Comparison of ENCODE assay signal across 13 cellular contexts in genomic region chr2:54479422-54479821, GRCh38. TPM values are rescaled to one million over a fixed set of nuclear protein-coding genes. Genes with fewer than 3 reads are reported as not detected.
DNase-seq lines count a peak whose midpoint lies in the region; ATAC-seq, FAIRE-seq and TF ChIP-seq lines count a peak whose summit lies in the region.
"Had no signal": no experiment of that assay in that cellular context is flagged by ENCODE, and none has a peak within 500 bp of the region (broad histone marks: within the 10 kb centered on the region; RNA-seq: fewer than 3 reads in every experiment).

No MANE protein-coding gene starts in this region.

- ATAC-seq in CD8-positive, alpha-beta T cell, result no peak
- ATAC-seq: activated naive CD8-positive, alpha-beta T cell treated with anti-CD3 and anti-CD28 coated beads, Interleukin-2, amount 50 U/mL, for 24 hours had no signal

- POLR2A ChIA-PET in CD8-positive, alpha-beta T cell (lab: Charles Lee), result interaction anchor here (0.6 kb wide), 1 partner anchor 74 kb away, joined by 4 read pairs; no protein-coding TSS in a partner anchor
- POLR2A ChIA-PET in Caco-2 (lab: Charles Lee), result no interaction called here

- intact Hi-C loops in CD8-positive, alpha-beta T cell (cut with DNase I, micrococcal nuclease), result no loop called here
- intact Hi-C loops in Caco-2 (cut with micrococcal nuclease; ENCODE audit: unreplicated experiment), result no loop called here

- TF ChIP-seq CTCF in AG10803 (conservative IDR thresholded peaks at IDR 0.05; ENCODE audit: low read length) (no peak), NB4 (IDR thresholded peaks at IDR 0.05; ENCODE audit: low read depth, low read length) (no peak), bronchial epithelial cell (IDR thresholded peaks at IDR 0.05; ENCODE audit: insufficient read depth, low read length, severe bottlenecking) (no peak), Caco-2 (IDR thresholded peaks at IDR 0.05; ENCODE audit: insufficient read depth in 1 of 2, low read depth in 1 of 2, low read length in 1 of 2, severe bottlenecking in 1 of 2, unreplicated experiment in 1 of 2) (no peak)
- TF ChIP-seq CTCF in CD8-positive, alpha-beta T cell (IDR thresholded peaks at IDR 0.05), result no peak

- H3K27ac Mint-ChIP-seq in CD8-positive, alpha-beta T cell, result no peak overlapping the region
- no peak overlapping the region for H3K27ac Mint-ChIP-seq in Caco-2 (ENCODE audit: unreplicated experiment)
- H3K27ac Mint-ChIP-seq: activated naive CD8-positive, alpha-beta T cell treated with anti-CD3 and anti-CD28 coated beads, Interleukin-2, amount 50 U/mL, for 24 hours had no signal

- no peak overlapping the region for H3K4me3 Mint-ChIP-seq in CD8-positive, alpha-beta T cell
- H3K4me3 Mint-ChIP-seq in Caco-2 (ENCODE audit: unreplicated experiment), result no peak overlapping the region
- H3K4me3 Mint-ChIP-seq: activated naive CD8-positive, alpha-beta T cell treated with anti-CD3 and anti-CD28 coated beads, Interleukin-2, amount 50 U/mL, for 24 hours had no signal

- H3K9me3 Mint-ChIP-seq in CD8-positive, alpha-beta T cell, result no peaks in the 10 kb centered on the region
- peaks cover 3% of the 10 kb centered on the region for H3K9me3 Mint-ChIP-seq in Caco-2 (ENCODE audit: unreplicated experiment)
- H3K9me3 Mint-ChIP-seq: activated naive CD8-positive, alpha-beta T cell treated with anti-CD3 and anti-CD28 coated beads, Interleukin-2, amount 50 U/mL, for 24 hours had no signal

- CTCF ChIA-PET in CD8-positive, alpha-beta T cell (lab: Charles Lee), result no interaction called here
- CTCF ChIA-PET in Caco-2 (lab: Charles Lee), result interaction anchor here (0.7 kb wide), 1 partner anchor 472 kb away, joined by 3 read pairs; no protein-coding TSS in a partner anchor

- H3K4me1 ChIP-seq in CD8-positive, alpha-beta T cell (ENCODE audit: insufficient read depth, low read length), result no peaks in the 10 kb centered on the region
- no peaks in the 10 kb centered on the region for H3K4me1 ChIP-seq in Caco-2

- H3K4me1 Mint-ChIP-seq in CD8-positive, alpha-beta T cell (ENCODE audit: low read depth), result no peaks in the 10 kb centered on the region
- H3K4me1 Mint-ChIP-seq in Caco-2 (ENCODE audit: low read depth, unreplicated experiment), result no peaks in the 10 kb centered on the region
- H3K4me1 Mint-ChIP-seq: activated naive CD8-positive, alpha-beta T cell treated with anti-CD3 and anti-CD28 coated beads, Interleukin-2, amount 50 U/mL, for 24 hours had no signal

- no peak overlapping the region for H3K27ac ChIP-seq in CD8-positive, alpha-beta T cell (ENCODE audit: low read depth, low read length)
- H3K27ac ChIP-seq: VCaP had no signal

- DNase-seq in AG10803 (ENCODE audit: low read depth) (peak; percentile 57), NB4 (ENCODE audit: low read depth) (peak; percentile 90), bronchial epithelial cell (ENCODE audit: low read depth) (peak; percentile 57), kidney tubule cell (ENCODE audit: low spot score) (peak; percentile 13), NCI-H146 treated with DMSO at 0.1 percent for 48 hours (lab: John Stamatoyannopoulos, UW; ENCODE audit: unreplicated experiment) (no peak), Caco-2 (no peak), DMS53 (lab: John Stamatoyannopoulos, UW) (no peak)
- DNase-seq in CD8-positive, alpha-beta T cell, result no peak
- DNase-seq: activated naive CD8-positive, alpha-beta T cell treated with anti-CD3 and anti-CD28 coated beads, Interleukin-2, amount 50 U/mL, for 24 hours; DMS79 treated with DMSO at 0.1 percent for 48 hours; hippocampal formation; NCI-H2227 treated with DMSO at 0.1 percent for 48 hours had no signal

- FAIRE-seq in bronchial epithelial cell (lab: Jason Lieb, UNC), result no peak

- H3K27me3 ChIP-seq in bronchial epithelial cell (ENCODE audit: control insufficient read depth, insufficient read depth, low read length) (no peaks in the 10 kb centered on the region), Caco-2 (replicated peaks; ENCODE audit: control insufficient read depth, insufficient read depth, low read length) (no peaks in the 10 kb centered on the region)
- H3K27me3 ChIP-seq in CD8-positive, alpha-beta T cell (ENCODE audit: insufficient read depth, low read length), result no peaks in the 10 kb centered on the region

- no peaks in the 10 kb centered on the region for H3K36me3 Mint-ChIP-seq in CD8-positive, alpha-beta T cell
- H3K36me3 Mint-ChIP-seq in Caco-2 (ENCODE audit: insufficient read depth, unreplicated experiment), result peaks cover 32% of the 10 kb centered on the region

- no peaks in the 10 kb centered on the region for H3K9me3 ChIP-seq in CD8-positive, alpha-beta T cell (ENCODE audit: low read length)
- peaks cover under 1% of the 10 kb centered on the region; the same call in 1 of the 2 replicates for H3K9me3 ChIP-seq in Caco-2

- TF ChIP-seq POLR2A in NB4 (IDR thresholded peaks at IDR 0.05; ENCODE audit: extremely low read depth, insufficient read length), result no peak

- H3K36me3 ChIP-seq in bronchial epithelial cell (ENCODE audit: control insufficient read depth, insufficient read depth, low read length), result no peaks in the 10 kb centered on the region
- no peaks in the 10 kb centered on the region for H3K36me3 ChIP-seq in CD8-positive, alpha-beta T cell (ENCODE audit: insufficient read depth, low read length)
- no peaks in the 10 kb centered on the region for H3K36me3 ChIP-seq in Caco-2 (ENCODE audit: control insufficient read depth, insufficient read depth, low read length)

- BruUV-seq in Caco-2 (replicated peaks; lab: Mats Ljungman, UMichigan), result no TSS peak

- no peaks in the 10 kb centered on the region for H3K27me3 Mint-ChIP-seq in CD8-positive, alpha-beta T cell (ENCODE audit: low read depth)
- H3K27me3 Mint-ChIP-seq in Caco-2 (ENCODE audit: insufficient read depth, unreplicated experiment), result no peaks in the 10 kb centered on the region

- H3K4me3 ChIP-seq in AG10803 (ENCODE audit: low read length) (no peak overlapping the region), NB4 (ENCODE audit: low read depth, low read length) (no peak overlapping the region), bronchial epithelial cell (ENCODE audit: low read depth, low read length) (no peak overlapping the region), Caco-2 (ENCODE audit: low read depth, low read length) (no peak overlapping the region)
- H3K4me3 ChIP-seq in CD8-positive, alpha-beta T cell (ENCODE audit: low read depth, low read length), result no peak overlapping the region

RNA-seq across cellular contexts. Expression of gene SPTBN1, which starts 23.3 kb away (rescaled TPM):
- total RNA-seq in bronchial epithelial cell, result 339 and 365 TPM in 2 replicates
- 100 to 1,000 TPM; 268 to 278 TPM for total RNA-seq in CD8-positive, alpha-beta T cell
- total RNA-seq in Caco-2 (2022), result 361 and 383 TPM in 2 replicates

Comparison
In these comparisons a context has a peak if more than half of its experiments do, and no peak if none do; other contexts are left out.
1. DNase-seq: peak in AG10803 (single experiment), NB4 (single experiment), bronchial epithelial cell (single experiment) and kidney tubule cell (single experiment); none in NCI-H146 treated with DMSO at 0.1 percent for 48 hours (single experiment), CD8-positive, alpha-beta T cell (0 of 7), Caco-2 (0 of 2) and DMS53 (single experiment).